Comparison of ENCODE assay signal across 10 cellular contexts in the genomic region with DNA sequence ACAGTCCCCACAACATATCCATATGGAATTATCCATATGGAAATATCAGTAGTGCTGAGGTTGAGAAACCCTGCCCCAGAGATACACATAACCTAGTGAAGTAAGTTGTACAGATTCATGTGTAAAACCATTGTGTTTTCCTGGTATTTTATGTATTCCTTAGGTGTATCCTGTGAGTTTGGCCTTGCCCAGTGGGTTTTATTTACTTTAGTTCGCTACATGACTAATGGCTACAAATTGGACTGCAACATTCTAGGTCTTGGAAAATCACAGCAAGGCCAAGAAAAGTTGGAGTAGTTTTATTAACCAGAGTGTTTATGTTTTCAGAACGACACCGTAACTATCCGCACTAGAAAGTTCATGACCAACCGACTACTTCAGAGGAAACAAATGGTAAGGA. TPM values are rescaled to one million over a fixed set of nuclear protein-coding genes. Genes with fewer than 3 reads are reported as not detected.
A peak's percentile ranks its signal among the peaks of the same experiment; 100 is the strongest.
DNase-seq lines count a peak whose midpoint lies in the region; ATAC-seq and TF ChIP-seq lines count a peak whose summit lies in the region.
"Had no signal": no experiment of that assay in that cellular context is flagged by ENCODE, and none has a peak within 500 bp of the region (broad histone marks: within the 10 kb centered on the region; RNA-seq: fewer than 3 reads in every experiment).

No MANE protein-coding gene starts in this region.

- H3K14ac ChIP-seq in trophoblast cell (ENCODE audit: low read length), result no peak overlapping the region

- no peak overlapping the region for H3K18ac ChIP-seq in trophoblast cell (ENCODE audit: low read length)

- peak overlapping the region; percentile 53 for H3K4me2 ChIP-seq in trophoblast cell (ENCODE audit: low read length)

- TF ChIP-seq CTCF in Panc1 (IDR thresholded peaks at IDR 0.05) (no peak), epithelial cell of esophagus (IDR thresholded peaks at IDR 0.05; ENCODE audit: insufficient read depth, low read depth, low read length, missing control alignments) (no peak)

- CTCF ChIA-PET in Panc1 (lab: Charles Lee), result no interaction called here

- H4K12ac ChIP-seq in trophoblast cell (ENCODE audit: low read depth, low read length), result no peak overlapping the region

- intact Hi-C loops in Panc1 (cut with micrococcal nuclease; ENCODE audit: unreplicated experiment), result no loop called here

- no peak overlapping the region for H2AK5ac ChIP-seq in trophoblast cell (ENCODE audit: low read length)

- H3K4ac ChIP-seq in trophoblast cell (ENCODE audit: low read depth, low read length), result peak overlapping the region; percentile 90

- DNase-seq in ELR (ENCODE audit: low read depth) (peak; percentile 51), Panc1 (ENCODE audit: low read depth, low spot score) (no peak), epithelial cell of esophagus (ENCODE audit: low read depth) (no peak), trophoblast cell (no peak), islet precursor cell (no peak), NCI-H2029 treated with DMSO at 0.1 percent for 48 hours (lab: John Stamatoyannopoulos, UW) (no peak), medulla oblongata (ENCODE audit: extremely low spot score) (no peak)
- DNase-seq: caudate nucleus, NCI-H226 had no signal

- H2AFZ ChIP-seq in trophoblast cell (ENCODE audit: insufficient read depth, low read length, poor library complexity), result no peak overlapping the region

- ATAC-seq in Panc1, result no peak
- no peak for ATAC-seq in GM21529 (IDR thresholded peaks at IDR 0.05; ENCODE audit: unreplicated experiment)

- peaks cover 3% of the 10 kb centered on the region for H3K79me1 ChIP-seq in trophoblast cell (ENCODE audit: low read length)

- H3K27me3 ChIP-seq in Panc1 (ENCODE audit: control insufficient read depth, insufficient read depth, low read length) (no peaks in the 10 kb centered on the region), trophoblast cell (ENCODE audit: insufficient read depth, low read length) (no peaks in the 10 kb centered on the region)

- H3K23ac ChIP-seq in trophoblast cell (ENCODE audit: low read length), result no peak overlapping the region

- H2BK12ac ChIP-seq in trophoblast cell (ENCODE audit: low read length), result no peak overlapping the region

- POLR2A ChIA-PET in Panc1 (lab: Charles Lee), result no interaction called here

- no peak overlapping the region for H4K91ac ChIP-seq in trophoblast cell (ENCODE audit: low read depth, low read length)

- no peak overlapping the region for H2BK5ac ChIP-seq in trophoblast cell (ENCODE audit: low read depth, low read length, poor library complexity)

- in situ Hi-C loops in Panc1 (cut with HindIII; ENCODE audit: low pct_unique_long_range_greater_than_20kb, low sequenced_read_pairs), result no loop called here

- BruUV-seq in Panc1 (replicated peaks; lab: Mats Ljungman, UMichigan), result no TSS peak

- peak overlapping the region; percentile 87 to 92 for H3K4me3 ChIP-seq in Panc1 (ENCODE audit: low read depth in 2 of 2, low read length in 2 of 2)
- H3K4me3 ChIP-seq in epithelial cell of esophagus (ENCODE audit: low read length), result peak overlapping the region; percentile 87
- H3K4me3 ChIP-seq in trophoblast cell (ENCODE audit: low read depth, low read length), result no peak overlapping the region

- no peaks in the 10 kb centered on the region for H3K9me3 ChIP-seq in Panc1 (ENCODE audit: control insufficient read depth, insufficient read depth, low read depth, low read length)
- no peaks in the 10 kb centered on the region for H3K9me3 ChIP-seq in trophoblast cell (ENCODE audit: insufficient read depth, low read depth, low read length)

- H3K36me3 ChIP-seq in Panc1 (ENCODE audit: control insufficient read depth, insufficient read depth, low read length) (peaks cover 54% of the 10 kb centered on the region), trophoblast cell (ENCODE audit: control insufficient read depth in 1 of 2, insufficient read depth in 2 of 2, low read length in 2 of 2) (peaks cover 17 to 39% of the 10 kb centered on the region in 2 experiments)

- peaks cover 45% of the 10 kb centered on the region for H3K4me1 ChIP-seq in Panc1 (ENCODE audit: control insufficient read depth, insufficient read depth, low read length)
- peaks cover 0 to 3% of the 10 kb centered on the region in 2 experiments for H3K4me1 ChIP-seq in trophoblast cell (ENCODE audit: control insufficient read depth in 1 of 2, insufficient read depth in 2 of 2, low read length in 2 of 2)

- H3K27ac ChIP-seq in Panc1 (ENCODE audit: low read length) (peak overlapping the region; percentile 99), trophoblast cell (ENCODE audit: low read depth, low read length) (no peak overlapping the region)

- H4K8ac ChIP-seq in trophoblast cell (ENCODE audit: low read depth, low read length), result no peak overlapping the region

- H2BK120ac ChIP-seq in trophoblast cell (ENCODE audit: insufficient read depth, low read length, poor library complexity), result no peak overlapping the region

- WGBS in trophoblast cell (ENCODE audit: extremely low coverage, insufficient coverage, insufficient read length), result no CpG with 5 or more reads among the region's 5 CpGs

- no peak overlapping the region for H3K9ac ChIP-seq in trophoblast cell (ENCODE audit: low read length)

- peaks cover 10% of the 10 kb centered on the region for H3K79me2 ChIP-seq in trophoblast cell (ENCODE audit: control insufficient read depth, insufficient read depth, low read length, poor library complexity)

RNA-seq across cellular contexts. Expression of gene RPS24, which starts 1.4 kb away (rescaled TPM):
- 1,400 TPM for total RNA-seq in Panc1 (2021; ENCODE audit: unreplicated experiment)
- 1,577 TPM for polyA plus RNA-seq in Panc1 (2012; ENCODE audit: insufficient read length)
- polyA plus RNA-seq in trophoblast cell (2013), result 3,499 and 3,574 TPM in 2 replicates

RNA-seq across cellular contexts. Expression of gene POLR3A, which starts 5.7 kb away (rescaled TPM):
- 26.3 TPM for total RNA-seq in Panc1 (2021; ENCODE audit: unreplicated experiment)
- 19.2 TPM for polyA plus RNA-seq in Panc1 (2012; ENCODE audit: insufficient read length)
- polyA plus RNA-seq in trophoblast cell (2013), result 10.5 and 10.7 TPM in 2 replicates
